In genomic region chrY:24569725-24570442, GRCh38 we compare ENCODE assay signal across 14 cellular contexts. TPM values are rescaled to one million over a fixed set of nuclear protein-coding genes. Genes with fewer than 3 reads are reported as not detected.
"Had no signal": no experiment of that assay in that cellular context is flagged by ENCODE, and none has a peak within 500 bp of the region (broad histone marks: within the 10 kb centered on the region; RNA-seq: fewer than 3 reads in every experiment).

No MANE protein-coding gene starts in this region.

RNA-seq across cellular contexts. Expression of gene BPY2B, which starts 47.9 kb away (rescaled TPM):
- total RNA-seq: stomach, subcutaneous adipose tissue, temporal lobe, thoracic aorta, thyroid gland, tibial nerve, transverse colon, upper lobe of left lung, upper lobe of right lung, ureter, urinary bladder, uterus, vagina had no signal
- polyA plus RNA-seq: stomach, thymus, urinary bladder had no signal
